1 cellular context compared by ENCODE assay signal in genomic region chr10:43396061-43396927, GRCh38.
TF ChIP-seq lines count a peak whose summit lies in the region.

No MANE protein-coding gene starts in this region.

TF ChIP-seq in K562, 482 proteins besides CTCF, POLR2A, EP300 and RAD21 (continued from another document and continues in another):
- no peak for TF ChIP-seq ESRRB (CRISPR knock-in tag; IDR thresholded peaks at IDR 0.05; ENCODE audit: borderline replicate concordance)
- TF ChIP-seq CREM (IDR thresholded peaks at IDR 0.05; ENCODE audit: low read depth), result peak; percentile 14; the same call in 1 of the 2 replicates
- peak; percentile 29; the same call in 1 of the 2 replicates for TF ChIP-seq HCFC1 (IDR thresholded peaks at IDR 0.05; ENCODE audit: low read depth, low read length)
- no peak for TF ChIP-seq ZNF780A (CRISPR knock-in tag; IDR thresholded peaks at IDR 0.05)
- TF ChIP-seq ZNF224 (CRISPR knock-in tag; IDR thresholded peaks at IDR 0.05), result peak; percentile 46; the same call in 1 of the 2 replicates
- TF ChIP-seq FOXK2 (conservative IDR thresholded peaks at IDR 0.05 in 1 of 2, IDR thresholded peaks at IDR 0.05 in 1 of 2; ENCODE audit: low read depth in 2 of 2), result peak; percentile 89 to 93
- no peak for TF ChIP-seq ZKSCAN3 (CRISPR knock-in tag; IDR thresholded peaks at IDR 0.05)
- TF ChIP-seq ZNF140 (CRISPR knock-in tag; IDR thresholded peaks at IDR 0.05), result no peak
- peak; percentile 23; the same call in 1 of the 2 replicates for TF ChIP-seq ZBTB2 (IDR thresholded peaks at IDR 0.05)
- peak; percentile 36; the same call in 1 of the 2 replicates for TF ChIP-seq TOE1 (IDR thresholded peaks at IDR 0.05; ENCODE audit: borderline replicate concordance)
- TF ChIP-seq TOE1 (CRISPR knock-in tag; IDR thresholded peaks at IDR 0.05; ENCODE audit: borderline replicate concordance, low read depth), result no peak
- TF ChIP-seq ZNF134 (CRISPR knock-in tag; conservative IDR thresholded peaks at IDR 0.05), result no peak
- TF ChIP-seq TAF7 (tag; IDR thresholded peaks at IDR 0.05), result peak; percentile 6; the same call in 1 of the 2 replicates
- TF ChIP-seq HMGXB4 (CRISPR knock-in tag; IDR thresholded peaks at IDR 0.05), result no peak; the same call in 1 of the 2 replicates
- TF ChIP-seq CBX1 (IDR thresholded peaks at IDR 0.05; ENCODE audit: low read depth), result peak; percentile 81
- TF ChIP-seq HDAC8 (tag; IDR thresholded peaks at IDR 0.05), result peak; percentile 76; the same call in 1 of the 2 replicates
- TF ChIP-seq RUNX1 (IDR thresholded peaks at IDR 0.05; ENCODE audit: low read depth), result peak; percentile 74; the same call in 1 of the 2 replicates
- no peak for TF ChIP-seq SIRT6 (IDR thresholded peaks at IDR 0.05; ENCODE audit: low read depth, low read length)
- peak; percentile 72 for TF ChIP-seq MAX (CRISPR knock-in tag; IDR thresholded peaks at IDR 0.05)
- TF ChIP-seq FIP1L1 (IDR thresholded peaks at IDR 0.05; ENCODE audit: low read depth, low read length, poor library complexity, severe bottlenecking), result peak; percentile 78
- peak; percentile 40; the same call in 1 of the 2 replicates for TF ChIP-seq DMBX1 (CRISPR knock-in tag; IDR thresholded peaks at IDR 0.05; ENCODE audit: borderline replicate concordance)
- 0 out of 2 replicates have a peak, but pooled peaks have one; percentile 46 for TF ChIP-seq HSF4 (CRISPR knock-in tag; IDR thresholded peaks at IDR 0.05; ENCODE audit: borderline replicate concordance)
- peak in 1 of 2 experiments; percentile 57; a peak in 1 of 4 replicates for TF ChIP-seq KDM4B (IDR thresholded peaks at IDR 0.05; ENCODE audit: borderline replicate concordance in 2 of 2, low read depth in 1 of 2)
- peak; percentile 48 for TF ChIP-seq EP400 (IDR thresholded peaks at IDR 0.05)
- TF ChIP-seq ZNF655 (CRISPR knock-in tag; IDR thresholded peaks at IDR 0.05), result no peak
- peak; percentile 26; the same call in 1 of the 2 replicates for TF ChIP-seq SMARCE1 (IDR thresholded peaks at IDR 0.05)
- no peak for TF ChIP-seq POLR2H (tag; IDR thresholded peaks at IDR 0.05; ENCODE audit: low read depth)
- no peak for TF ChIP-seq NFE2L1 (tag; IDR thresholded peaks at IDR 0.05; ENCODE audit: borderline replicate concordance, low read depth)
- 0 out of 2 replicates have a peak, but pooled peaks have one; percentile 12 for TF ChIP-seq RREB1 (CRISPR knock-in tag; IDR thresholded peaks at IDR 0.05)
- TF ChIP-seq NONO (IDR thresholded peaks at IDR 0.05; ENCODE audit: low read depth in 2 of 2, low read length in 1 of 2), result peak in 1 of 2 experiments; percentile 85; a peak in 2 of 4 replicates
- TF ChIP-seq NKRF (IDR thresholded peaks at IDR 0.05; ENCODE audit: borderline replicate concordance), result peak; percentile 71
- 0 out of 2 replicates have a peak, but pooled peaks have one; percentile 3 for TF ChIP-seq ZNF584 (CRISPR knock-in tag; IDR thresholded peaks at IDR 0.05; ENCODE audit: low read depth)
- TF ChIP-seq RCOR1 (IDR thresholded peaks at IDR 0.05; ENCODE audit: borderline replicate concordance in 1 of 2, low read depth in 2 of 2, low read length in 2 of 2), result peak in 1 of 2 experiments; percentile 51; a peak in 2 of 4 replicates
- TF ChIP-seq TAF9B (IDR thresholded peaks at IDR 0.05; ENCODE audit: partially characterized antibody), result peak; percentile 54
- peak; percentile 81 for TF ChIP-seq NR1H2 (CRISPR knock-in tag; IDR thresholded peaks at IDR 0.05)
- peak; percentile 76 for TF ChIP-seq HNRNPLL (IDR thresholded peaks at IDR 0.05; ENCODE audit: low read depth, low read length, poor library complexity, severe bottlenecking)
- no peak for TF ChIP-seq KAT8 (IDR thresholded peaks at IDR 0.05; ENCODE audit: low read depth)
- no peak for TF ChIP-seq NCOA6 (IDR thresholded peaks at IDR 0.05)
- no peak; a peak in 1 of 3 replicates for TF ChIP-seq CBX3 (IDR thresholded peaks at IDR 0.05; ENCODE audit: borderline replicate concordance in 1 of 2, low read length in 2 of 2)
- no peak for TF ChIP-seq THRA (IDR thresholded peaks at IDR 0.05)
- TF ChIP-seq FOXJ2 (tag; IDR thresholded peaks at IDR 0.05), result 0 out of 2 replicates have a peak, but pooled peaks have one; percentile 40
- TF ChIP-seq MAFF (IDR thresholded peaks at IDR 0.05; ENCODE audit: low read length), result peak; percentile 4; the same call in 1 of the 2 replicates
- TF ChIP-seq ZNF511 (CRISPR knock-in tag; IDR thresholded peaks at IDR 0.05), result peak; percentile 83
- TF ChIP-seq ZNF121 (CRISPR knock-in tag; conservative IDR thresholded peaks at IDR 0.05), result 0 out of 2 replicates have a peak, but pooled peaks have one; percentile 5
- peak; percentile 3; the same call in 1 of the 2 replicates for TF ChIP-seq TCF3 (CRISPR knock-in tag; IDR thresholded peaks at IDR 0.05)
- TF ChIP-seq NR4A1 (CRISPR knock-in tag; IDR thresholded peaks at IDR 0.05), result no peak
- peak; percentile 75 for TF ChIP-seq NR4A1 (tag; IDR thresholded peaks at IDR 0.05)
- TF ChIP-seq MAFK (IDR thresholded peaks at IDR 0.05; ENCODE audit: low read length), result no peak
- 0 out of 2 replicates have a peak, but pooled peaks have one; percentile 12 for TF ChIP-seq SLC30A9 (CRISPR knock-in tag; IDR thresholded peaks at IDR 0.05)
- 0 out of 2 replicates have a peak, but pooled peaks have one; percentile 3 for TF ChIP-seq NFIC (IDR thresholded peaks at IDR 0.05)
- peak; percentile 27; the same call in 1 of the 2 replicates for TF ChIP-seq CC2D1A (IDR thresholded peaks at IDR 0.05)
- no peak for TF ChIP-seq ZNF436 (CRISPR knock-in tag; IDR thresholded peaks at IDR 0.05)
- TF ChIP-seq ZNF175 (CRISPR knock-in tag; IDR thresholded peaks at IDR 0.05; ENCODE audit: low read depth), result peak; percentile 19; the same call in 1 of the 2 replicates
- no peak; the same call in 1 of the 2 replicates for TF ChIP-seq FOSL1 (tag; conservative IDR thresholded peaks at IDR 0.05)
